Comparison of ENCODE assay signal across 8 cellular contexts in the genomic region with DNA sequence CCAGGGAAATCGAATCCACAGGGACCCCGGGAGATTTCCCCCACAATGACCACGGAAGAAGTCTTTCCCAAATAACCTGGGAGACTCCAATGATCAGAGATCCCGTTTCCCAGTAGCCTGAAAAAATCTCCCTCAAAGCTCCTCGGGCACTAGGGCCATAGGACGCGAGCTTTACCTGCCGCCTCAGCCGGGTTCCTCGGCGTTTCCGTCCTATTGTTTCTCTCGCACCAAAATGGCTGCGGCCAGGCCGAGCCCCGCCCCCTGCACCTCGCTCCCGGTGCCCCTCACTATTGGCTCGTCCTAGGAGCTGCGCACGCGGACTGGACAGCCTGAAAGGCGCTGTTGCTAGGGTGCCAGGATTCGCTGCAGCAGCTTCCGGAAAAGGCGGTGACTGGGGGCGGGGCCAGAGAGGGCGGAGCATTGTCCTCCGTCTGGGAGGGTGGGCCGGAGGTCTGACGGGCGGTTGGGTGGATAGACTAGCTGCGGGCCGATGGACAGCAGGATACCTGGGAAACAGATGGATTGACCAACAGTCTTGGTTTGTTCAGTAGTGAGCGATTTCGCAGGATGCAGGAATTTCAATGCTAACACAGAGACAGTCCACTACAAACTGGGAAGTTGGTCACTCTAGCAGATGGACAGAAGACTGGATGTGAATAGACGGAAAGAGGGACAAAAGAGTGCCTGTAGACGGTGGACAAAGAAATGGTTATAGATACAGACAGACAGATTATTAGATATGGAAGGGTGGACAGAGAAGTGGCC. TPM values are rescaled to one million over a fixed set of nuclear protein-coding genes. Genes with fewer than 3 reads are reported as not detected.
DNase-seq lines count a peak whose midpoint lies in the region; ATAC-seq, FAIRE-seq and TF ChIP-seq lines count a peak whose summit lies in the region.

A gene with protein sequence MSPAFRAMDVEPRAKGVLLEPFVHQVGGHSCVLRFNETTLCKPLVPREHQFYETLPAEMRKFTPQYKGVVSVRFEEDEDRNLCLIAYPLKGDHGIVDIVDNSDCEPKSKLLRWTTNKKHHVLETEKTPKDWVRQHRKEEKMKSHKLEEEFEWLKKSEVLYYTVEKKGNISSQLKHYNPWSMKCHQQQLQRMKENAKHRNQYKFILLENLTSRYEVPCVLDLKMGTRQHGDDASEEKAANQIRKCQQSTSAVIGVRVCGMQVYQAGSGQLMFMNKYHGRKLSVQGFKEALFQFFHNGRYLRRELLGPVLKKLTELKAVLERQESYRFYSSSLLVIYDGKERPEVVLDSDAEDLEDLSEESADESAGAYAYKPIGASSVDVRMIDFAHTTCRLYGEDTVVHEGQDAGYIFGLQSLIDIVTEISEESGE (minus strand): TSS at position 240 of the 765 bp plus-strand sequence. CDS start 21,930 bp downstream, outside the sequence.

- peak within 1 kb of the TSS; percentile 88 for H2BK15ac ChIP-seq in H1 (ENCODE audit: low read length)
- H2BK15ac ChIP-seq in mesenchymal stem cell (ENCODE audit: low read depth, poor library complexity, severe bottlenecking), result no peak within 1 kb of the TSS

- CTCF ChIA-PET in H1 (lab: Charles Lee; ENCODE audit: partially characterized antibody), result interaction anchor here (0.6 to 3.3 kb wide), 4 partner anchors 21 to 1260 kb away, joined by 3 to 14 read pairs (median 4); a partner anchor contains a TSS

- H3K4me1 ChIP-seq in H1 (replicated peaks in 1 of 4; ENCODE audit: control insufficient read depth in 3 of 4, insufficient read depth in 4 of 4, low read length in 3 of 4), result peaks cover 0 to 11% (median 3%) of the 10 kb centered on the region in 4 experiments; a peak in 5 of 7 replicates
- peaks cover 12% of the 10 kb centered on the region for H3K4me1 ChIP-seq in mesenchymal stem cell (ENCODE audit: control insufficient read depth, insufficient read depth, low read depth, low read length)

- FAIRE-seq in HTR-8/SVneo (lab: Jason Lieb, UNC), result peak; percentile 98
- no peak for FAIRE-seq in H1 (lab: Jason Lieb, UNC)

- no peaks in the 10 kb centered on the region for H3K27me3 ChIP-seq in H1 (replicated peaks in 1 of 4; ENCODE audit: control insufficient read depth in 3 of 4, extremely low read depth in 1 of 4, insufficient read depth in 3 of 4, low read length in 3 of 4)
- H3K27me3 ChIP-seq in mesenchymal stem cell (ENCODE audit: control insufficient read depth in 1 of 2, insufficient read depth in 1 of 2, low read length in 2 of 2), result no peaks in the 10 kb centered on the region

- peak within 1 kb of the TSS; percentile 98 for H3K27ac ChIP-seq in H1 (ENCODE audit: low read depth, low read length)
- peak within 1 kb of the TSS; percentile 82 for H3K27ac ChIP-seq in mesenchymal stem cell (ENCODE audit: low read length, poor library complexity, severe bottlenecking)

- H3K4me3 ChIP-seq in H1 (ENCODE audit: extremely low read depth in 1 of 4, insufficient read depth in 2 of 4, low read depth in 3 of 4, low read length in 4 of 4) (peak within 1 kb of the TSS; percentile 94 to 100 (median 97)), mesenchymal stem cell (ENCODE audit: insufficient read depth in 1 of 2, low read depth in 1 of 2, low read length in 2 of 2) (peak within 1 kb of the TSS; percentile 89 to 96)

- H3K4me2 ChIP-seq in H1 (ENCODE audit: insufficient read depth in 1 of 2, low read depth in 2 of 2, low read length in 2 of 2) (peak within 1 kb of the TSS; percentile 41 to 67), mesenchymal stem cell (ENCODE audit: low read length, poor library complexity, severe bottlenecking) (peak within 1 kb of the TSS; percentile 35)

- H3K79me1 ChIP-seq in H1 (ENCODE audit: low read depth, low read length) (no peaks in the 10 kb centered on the region), mesenchymal stem cell (replicated peaks; ENCODE audit: low read length, poor library complexity, severe bottlenecking) (no peaks in the 10 kb centered on the region)

- H3K36me3 ChIP-seq in H1 (ENCODE audit: control insufficient read depth in 2 of 4, insufficient read depth in 4 of 4, low read length in 3 of 4) (peaks cover 0 to 27% (median 10%) of the 10 kb centered on the region in 4 experiments; a peak in 6 of 8 replicates), mesenchymal stem cell (ENCODE audit: control insufficient read depth in 1 of 2, insufficient read depth in 2 of 2, low read depth in 1 of 2, low read length in 2 of 2) (peaks cover 17 to 22% of the 10 kb centered on the region in 2 experiments)

- peak within 1 kb of the TSS; percentile 95 for H2BK5ac ChIP-seq in H1 (ENCODE audit: low read depth, low read length)
- H2BK5ac ChIP-seq in mesenchymal stem cell (ENCODE audit: low read depth, low read length, poor library complexity, severe bottlenecking), result peak within 1 kb of the TSS; percentile 83

- H4K8ac ChIP-seq in H1 (ENCODE audit: extremely low read depth, insufficient read depth, low read length) (peak within 1 kb of the TSS; percentile 99), mesenchymal stem cell (ENCODE audit: low read length) (peak within 1 kb of the TSS; percentile 59)

- peak; percentile 90 for ATAC-seq in GM21367 (IDR thresholded peaks at IDR 0.05; ENCODE audit: unreplicated experiment)

- TF ChIP-seq CTCF in H1 (IDR thresholded peaks at IDR 0.05; ENCODE audit: control extremely low read depth in 1 of 3, insufficient read depth in 1 of 3, low read depth in 1 of 3, low read length in 3 of 3), result no peak

- H3K9ac ChIP-seq in H1 (replicated peaks in 1 of 4; ENCODE audit: extremely low read depth in 1 of 4, low read depth in 3 of 4, low read length in 3 of 4) (peak within 1 kb of the TSS; percentile 85 to 99 (median 98)), mesenchymal stem cell (ENCODE audit: low read length) (peak within 1 kb of the TSS; percentile 100)

- H3K14ac ChIP-seq in H1 (ENCODE audit: insufficient read length), result no peak within 1 kb of the TSS
- peak within 1 kb of the TSS in 1 of 2 experiments; percentile 87 for H3K14ac ChIP-seq in mesenchymal stem cell (ENCODE audit: low read length in 2 of 2)

- H4K91ac ChIP-seq in H1 (replicated peaks; ENCODE audit: insufficient read length, low read length) (peak within 1 kb of the TSS; percentile 83), mesenchymal stem cell (ENCODE audit: low read length) (peak within 1 kb of the TSS; percentile 94)

- H2AFZ ChIP-seq in H1 (ENCODE audit: low read length), result peak within 1 kb of the TSS; percentile 86
- peak within 1 kb of the TSS; percentile 86 for H2AFZ ChIP-seq in mesenchymal stem cell (ENCODE audit: low read depth, low read length)

- DNase-seq in COLO829 (ENCODE audit: low spot score) (peak; percentile 100), HTR-8/SVneo (ENCODE audit: insufficient read length, low spot score) (peak; percentile 98), NOMO-1 treated with dmso at 0.1 percent for 144 hours (lab: John Stamatoyannopoulos, UW; ENCODE audit: unreplicated experiment) (peak; percentile 99), H1 (ENCODE audit: low read depth in 1 of 2, low spot score in 2 of 2) (peak; percentile 97 to 100), mesenchymal stem cell (peak; percentile 98)
- peak; percentile 96 to 99 (median 98) for DNase-seq in activated CD8-positive, alpha-beta memory T cell treated with anti-CD3 and anti-CD28 coated beads for 48 hours (ENCODE audit: low read depth in 2 of 3, low spot score in 2 of 3)
- DNase-seq in stimulated activated CD8-positive, alpha-beta memory T cell treated with anti-CD3 and anti-CD28 coated beads, Interleukin-12 subunit alpha, Interleukin-12 subunit beta, amount 100 ng/mL, for 4 hours (ENCODE audit: low read depth), result peak; percentile 97

- H3K18ac ChIP-seq in H1 (ENCODE audit: extremely low read depth, low read length) (peak within 1 kb of the TSS; percentile 96), mesenchymal stem cell (ENCODE audit: low read depth in 1 of 2, low read length in 2 of 2) (peak within 1 kb of the TSS; percentile 87 to 94)

- 0 out of 2 replicates have a peak, but pooled peaks cover 2% of the 10 kb centered on the region for H3K23me2 ChIP-seq in H1 (ENCODE audit: low read depth, low read length)

- POLR2A ChIA-PET in H1 (lab: Charles Lee; ENCODE audit: partially characterized antibody), result interaction anchor here (0.7 to 13.3 kb wide), 27 partner anchors 9 to 376 kb away, joined by 3 to 187 read pairs (median 5); a partner anchor contains a TSS

- no peaks in the 10 kb centered on the region for H3K9me3 ChIP-seq in H1 (ENCODE audit: insufficient read depth in 2 of 2, low read depth in 1 of 2, low read length in 1 of 2)
- H3K9me3 ChIP-seq in mesenchymal stem cell (ENCODE audit: control insufficient read depth, low read length), result no peaks in the 10 kb centered on the region

- no peak for TF ChIP-seq EP300 in H1 (IDR thresholded peaks at IDR 0.05; ENCODE audit: borderline replicate concordance in 1 of 2, low read depth in 2 of 2, low read length in 2 of 2)

- H2BK120ac ChIP-seq in H1 (replicated peaks; ENCODE audit: low read depth, low read length), result peak within 1 kb of the TSS; percentile 43
- H2BK120ac ChIP-seq in mesenchymal stem cell (ENCODE audit: low read depth, low read length), result peak within 1 kb of the TSS; percentile 86

- peak within 1 kb of the TSS; percentile 63; the same call in 1 of the 2 replicates for H2BK12ac ChIP-seq in H1 (ENCODE audit: low read depth, low read length)
- H2BK12ac ChIP-seq in mesenchymal stem cell (ENCODE audit: low read length in 2 of 2), result peak within 1 kb of the TSS in 1 of 2 experiments; percentile 49

- no peak for TF ChIP-seq RAD21 in H1 (IDR thresholded peaks at IDR 0.05 in 1 of 2, conservative IDR thresholded peaks at IDR 0.05 in 1 of 2; ENCODE audit: low read depth in 2 of 2, low read length in 2 of 2)

- H2BK20ac ChIP-seq in H1 (ENCODE audit: low read length), result no peak within 1 kb of the TSS

- peak; percentile 89 for TF ChIP-seq POLR2A in H1 (IDR thresholded peaks at IDR 0.05; ENCODE audit: control extremely low read depth in 1 of 2, low read depth in 2 of 2, low read length in 2 of 2)

- H3K23ac ChIP-seq in H1 (ENCODE audit: insufficient read length), result no peak within 1 kb of the TSS
- H3K23ac ChIP-seq in mesenchymal stem cell (ENCODE audit: low read length in 2 of 2), result peak within 1 kb of the TSS in 1 of 2 experiments; percentile 73

- H3K4ac ChIP-seq in H1 (replicated peaks; ENCODE audit: insufficient read length, low read depth, low read length) (peak within 1 kb of the TSS; percentile 79), mesenchymal stem cell (ENCODE audit: low read depth in 1 of 2, low read length in 2 of 2) (peak within 1 kb of the TSS; percentile 88 to 95)

- WGBS in H1 (ENCODE audit: extremely low coverage in 1 of 2, insufficient coverage in 1 of 2, insufficient read length in 1 of 2, insufficient replicate concordance in 2 of 2, low coverage in 1 of 2, low lambda C conversion rate in 2 of 2, missing lambda C conversion rate in 1 of 2), 2 experiments, result 6% methylated on average over 38 of the region's 38 CpGs; no CpG with 5 or more reads in 1 of the 2 experiments
- WGBS in mesenchymal stem cell, result 6% methylated on average over 38 of the region's 38 CpGs

- H4K5ac ChIP-seq in H1 (ENCODE audit: insufficient read length, low read depth, low read length), result peak within 1 kb of the TSS; percentile 96

- peak within 1 kb of the TSS; percentile 84 for H3K56ac ChIP-seq in H1 (replicated peaks; ENCODE audit: insufficient read length, low read depth, low read length)

- peaks cover 39 to 47% of the 10 kb centered on the region in 2 experiments for H3K79me2 ChIP-seq in H1 (ENCODE audit: control insufficient read depth in 1 of 2, insufficient read depth in 2 of 2, low read length in 2 of 2)

- peaks cover 8 to 9% of the 10 kb centered on the region in 2 experiments for H4K20me1 ChIP-seq in H1 (replicated peaks in 1 of 2; ENCODE audit: control insufficient read depth in 1 of 2, insufficient read depth in 2 of 2, low read length in 2 of 2)

- H2AK5ac ChIP-seq in H1 (ENCODE audit: low read depth, low read length), result peak within 1 kb of the TSS; percentile 65; the same call in 1 of the 2 replicates
- peak within 1 kb of the TSS; percentile 99 for H2AK5ac ChIP-seq in mesenchymal stem cell (ENCODE audit: low read length, severe bottlenecking)

RNA-seq across cellular contexts. Expression of the gene that starts here (rescaled TPM):
- total RNA-seq in H1 (2021; fragmentation: NEBNext Ultra II Directional; extraction: Animal tissue kit (Norgen Biotek cat#: 25700)), result 89.4 and 95.8 TPM in 2 replicates
- polyA plus RNA-seq in H1 (2011; rRNA removed), result 144 and 166 TPM in 2 replicates
- polyA plus RNA-seq in H1 (2011; cell fraction: cytosol; rRNA removed), result 147 TPM
- polyA plus RNA-seq in H1 (2011; cell fraction: nucleus; rRNA removed), result 343 TPM
- 107 to 124 TPM (median 113 TPM) in 4 replicates for polyA plus RNA-seq in H1 (2012, experiment 1 of 2)
- 81.5 TPM for polyA plus RNA-seq in H1 (2012, experiment 2 of 2)
- 118 TPM for polyA plus RNA-seq in H1 (2013, experiment 1 of 2)
- polyA plus RNA-seq in H1 (2013, experiment 2 of 2), result 106 TPM
- 89.4 and 110 TPM in 2 replicates for polyA minus RNA-seq in H1 (2011; rRNA and poly(A)+ RNA removed)
- polyA minus RNA-seq in H1 (2011; cell fraction: cytosol; rRNA and poly(A)+ RNA removed), result 53.8 TPM
- polyA minus RNA-seq in H1 (2011; cell fraction: nucleus; rRNA and poly(A)+ RNA removed), result 90.6 TPM
- 75.8 TPM for polyA plus RNA-seq in mesenchymal stem cell (2013, experiment 1 of 2)
- polyA plus RNA-seq in mesenchymal stem cell (2013, experiment 2 of 2), result 75.0 TPM

Comparison
In these comparisons a context has a peak if more than half of its experiments do, and no peak if none do; other contexts are left out.
1. Peak in every context shown above with its lines: DNase-seq, ATAC-seq, H3K4me3 ChIP-seq and H3K27ac ChIP-seq.